In genomic region chr2:1559589-1560175, GRCh38 we compare ENCODE assay signal across 17 cellular contexts.
A peak's percentile ranks its signal among the peaks of the same experiment; 100 is the strongest.
DNase-seq lines count a peak whose midpoint lies in the region; ATAC-seq and TF ChIP-seq lines count a peak whose summit lies in the region.
"Had no signal": no experiment of that assay in that cellular context is flagged by ENCODE, and none has a peak within 500 bp of the region (broad histone marks: within the 10 kb centered on the region; RNA-seq: fewer than 3 reads in every experiment).

No MANE protein-coding gene starts in this region.

- H3K27me3 ChIP-seq in osteoblast (ENCODE audit: insufficient read depth, low read length): peaks cover 18% of the 10 kb centered on the region

- peaks cover 15% of the 10 kb centered on the region for H3K4me1 Mint-ChIP-seq in stimulated activated naive CD8-positive, alpha-beta T cell treated with anti-CD3 and anti-CD28 coated beads, Interleukin-15, amount 100 ng/mL, for 72 hours
- peaks cover 14% of the 10 kb centered on the region for H3K4me1 Mint-ChIP-seq in T-helper 17 cell
- peaks cover 10% of the 10 kb centered on the region for H3K4me1 Mint-ChIP-seq in HFFc6 (ENCODE audit: low read depth)

- no peak overlapping the region for H3K4me2 ChIP-seq in osteoblast (ENCODE audit: insufficient read depth, low read length)
- H3K4me2 ChIP-seq: GM23338 had no signal

- H4K20me1 ChIP-seq in osteoblast (ENCODE audit: insufficient read depth, low read length): no peaks in the 10 kb centered on the region

- H3K27ac ChIP-seq in osteoblast (ENCODE audit: low read depth, low read length): no peak overlapping the region

- H3K9me3 ChIP-seq in T-helper 17 cell (ENCODE audit: control insufficient read depth, low read length, poor library complexity, severe bottlenecking) (no peaks in the 10 kb centered on the region), osteoblast (ENCODE audit: low read depth, low read length) (no peaks in the 10 kb centered on the region)
- H3K9me3 ChIP-seq: HAP-1 had no signal

- no peaks in the 10 kb centered on the region for H3K79me2 ChIP-seq in osteoblast (ENCODE audit: insufficient read depth, low read length)

- no peak overlapping the region for H3K27ac Mint-ChIP-seq in stimulated activated naive CD8-positive, alpha-beta T cell treated with anti-CD3 and anti-CD28 coated beads, Interleukin-15, amount 100 ng/mL, for 72 hours
- peak overlapping the region; percentile 59 for H3K27ac Mint-ChIP-seq in T-helper 17 cell
- H3K27ac Mint-ChIP-seq in HFFc6: no peak overlapping the region
- H3K27ac Mint-ChIP-seq: CD14-positive monocyte; CD4-positive, alpha-beta T cell; CD8-positive, alpha-beta memory T cell; GM23338 had no signal

- peaks cover 12% of the 10 kb centered on the region for H3K4me1 ChIP-seq in osteoblast (ENCODE audit: insufficient read depth, low read length)
- H3K4me1 ChIP-seq: HAP-1 had no signal

- H3K36me3 Mint-ChIP-seq in T-helper 17 cell (ENCODE audit: low read depth): peaks cover 2% of the 10 kb centered on the region
- no peaks in the 10 kb centered on the region for H3K36me3 Mint-ChIP-seq in HFFc6 (ENCODE audit: low read depth)
- H3K36me3 Mint-ChIP-seq: CD14-positive monocyte; CD8-positive, alpha-beta memory T cell had no signal

- no peaks in the 10 kb centered on the region for H3K27me3 Mint-ChIP-seq in stimulated activated naive CD8-positive, alpha-beta T cell treated with anti-CD3 and anti-CD28 coated beads, Interleukin-15, amount 100 ng/mL, for 72 hours
- H3K27me3 Mint-ChIP-seq in T-helper 17 cell: peaks cover 15% of the 10 kb centered on the region
- peaks cover 22% of the 10 kb centered on the region for H3K27me3 Mint-ChIP-seq in HFFc6 (ENCODE audit: insufficient read depth)
- H3K27me3 Mint-ChIP-seq: CD4-positive, alpha-beta T cell had no signal

- no peak overlapping the region for H3K4me3 ChIP-seq in osteoblast (ENCODE audit: insufficient read depth, low read length)
- H3K4me3 ChIP-seq: GM12878, GM23338, HAP-1 had no signal

- no peak overlapping the region for H3K4me3 Mint-ChIP-seq in stimulated activated naive CD8-positive, alpha-beta T cell treated with anti-CD3 and anti-CD28 coated beads, Interleukin-15, amount 100 ng/mL, for 72 hours
- H3K4me3 Mint-ChIP-seq in T-helper 17 cell (no peak overlapping the region), HFFc6 (no peak overlapping the region)
- H3K4me3 Mint-ChIP-seq: CD14-positive monocyte; CD4-positive, alpha-beta T cell; CD8-positive, alpha-beta memory T cell; GM23338 had no signal

- TF ChIP-seq CTCF in osteoblast (IDR thresholded peaks at IDR 0.05; ENCODE audit: extremely low read depth, low read depth, low read length) (no peak), HFFc6 (IDR thresholded peaks at IDR 0.05) (no peak)

- no peak overlapping the region for H2AFZ ChIP-seq in osteoblast (ENCODE audit: low read length)
- H2AFZ ChIP-seq: GM23338 had no signal

- DNase-seq in stimulated activated naive CD8-positive, alpha-beta T cell treated with anti-CD3 and anti-CD28 coated beads, Interleukin-15, amount 100 ng/mL, for 72 hours: no peak
- DNase-seq in stimulated activated naive CD8-positive, alpha-beta T cell treated with anti-CD3 and anti-CD28 coated beads, Interleukin-15, Interleukin-2, amounts not matched to agents 100 U/mL and 50 U/mL, for 24 hours: no peak
- DNase-seq in T-helper 17 cell (no peak), osteoblast (ENCODE audit: insufficient read length, low spot score, missing footprints) (peak; percentile 66), HFFc6 (no peak), GOT3 (lab: John Stamatoyannopoulos, UW) (no peak), NCI-H774 (lab: John Stamatoyannopoulos, UW) (no peak)
- DNase-seq: CD4-positive, alpha-beta T cell; CD8-positive, alpha-beta memory T cell; DMS 273 treated with DMSO at 0.1 percent for 48 hours; DMS79; EL; GDM1 had no signal

- no peaks in the 10 kb centered on the region for H3K9me3 Mint-ChIP-seq in stimulated activated naive CD8-positive, alpha-beta T cell treated with anti-CD3 and anti-CD28 coated beads, Interleukin-15, amount 100 ng/mL, for 72 hours
- no peaks in the 10 kb centered on the region for H3K9me3 Mint-ChIP-seq in HFFc6
- H3K9me3 Mint-ChIP-seq: CD4-positive, alpha-beta T cell; CD8-positive, alpha-beta memory T cell; GM23338 had no signal

- H3K36me3 ChIP-seq in osteoblast (ENCODE audit: insufficient read depth, low read length): no peaks in the 10 kb centered on the region
- H3K36me3 ChIP-seq: HAP-1 had no signal

- ATAC-seq in stimulated activated naive CD8-positive, alpha-beta T cell treated with anti-CD3 and anti-CD28 coated beads, Interleukin-15, amount 100 ng/mL, for 72 hours: peak; percentile 21
- ATAC-seq in stimulated activated naive CD8-positive, alpha-beta T cell treated with anti-CD3 and anti-CD28 coated beads, Interleukin-15, Interleukin-2, amounts not matched to agents 100 U/mL and 50 U/mL, for 24 hours: no peak
- ATAC-seq in T-helper 17 cell: no peak
- ATAC-seq: GM12878, GM23338 had no signal
